20 cellular contexts compared by ENCODE assay signal in the genomic region with DNA sequence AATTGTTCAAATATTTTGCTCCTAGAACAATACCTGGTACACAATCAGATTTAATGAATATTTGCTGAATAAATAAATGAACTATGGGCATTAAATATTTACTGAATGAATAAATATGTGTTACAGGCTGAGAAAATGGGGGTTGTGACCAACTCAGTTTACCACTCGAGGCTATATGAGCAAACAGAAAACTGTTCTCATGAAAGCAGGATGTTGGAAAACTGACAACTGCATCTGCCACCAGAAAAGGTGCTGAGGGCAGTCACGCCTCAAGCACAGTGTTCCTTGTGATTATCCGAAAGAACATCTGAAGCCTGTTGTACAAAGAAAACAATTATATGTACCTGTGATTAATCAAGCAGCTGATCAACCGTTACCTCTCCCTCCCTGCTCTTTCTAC. TPM values are rescaled to one million over a fixed set of nuclear protein-coding genes. Genes with fewer than 3 reads are reported as not detected.
DNase-seq lines count a peak whose midpoint lies in the region; ATAC-seq and TF ChIP-seq lines count a peak whose summit lies in the region.
"Had no signal": no experiment of that assay in that cellular context is flagged by ENCODE, and none has a peak within 500 bp of the region (broad histone marks: within the 10 kb centered on the region; RNA-seq: fewer than 3 reads in every experiment).

No MANE protein-coding gene starts in this region.

- ATAC-seq in esophagus mucosa (peak; percentile 39), GM19455 (IDR thresholded peaks at IDR 0.05; ENCODE audit: unreplicated experiment) (no peak)
- ATAC-seq: naive thymus-derived CD8-positive, alpha-beta T cell had no signal

- DNase-seq in DMS153 treated with DMSO at 0.1 percent for 48 hours (lab: John Stamatoyannopoulos, UW; ENCODE audit: unreplicated experiment) (peak; percentile 90), NCI-H69 (lab: John Stamatoyannopoulos, UW) (peak; percentile 76), KG1 (lab: John Stamatoyannopoulos, UW) (no peak)
- no peak for DNase-seq in activated effector memory CD4-positive, alpha-beta T cell treated with anti-CD3 and anti-CD28 coated beads, Interleukin-2, amount 50 U/mL, for 16 hours
- DNase-seq: activated CD4-positive, alpha-beta T cell treated with anti-CD3 and anti-CD28 coated beads, Interleukin-2, amount 50 U/mL, for 1 hour; anterior cingulate cortex; cortex of kidney; HCEC 1CT; hypothalamus; left ventricle myocardium inferior; naive thymus-derived CD8-positive, alpha-beta T cell; NCI-H2227 treated with DMSO at 0.1 percent for 48 hours had no signal

- peak overlapping the region; percentile 75 for H3K27ac ChIP-seq in 22Rv1
- H3K27ac ChIP-seq: BLaER1 treated with 17β-estradiol and CSF1 and Interleukin-3, amounts not matched to agents 10 nM and 100 nM; left ventricle myocardium inferior had no signal

- no peak for TF ChIP-seq CTCF in 22Rv1 (IDR thresholded peaks at IDR 0.05)

RNA-seq across cellular contexts. Expression of a gene that starts 6.1 kb away (rescaled TPM):
- total RNA-seq in esophagus mucosa, result 1,054 TPM
- total RNA-seq: cardiac septum; left ventricle myocardium inferior; naive thymus-derived CD8-positive, alpha-beta T cell; osteoblast; RPMI7951 had no signal

RNA-seq across cellular contexts. Expression of a gene that starts 11.7 kb away (rescaled TPM):
- total RNA-seq in esophagus mucosa, result 0.68 TPM
- total RNA-seq: osteoblast, RPMI7951 had no signal

RNA-seq across cellular contexts. Expression of a gene that starts 36.2 kb away (rescaled TPM):
- total RNA-seq in esophagus mucosa, result 153 TPM
- total RNA-seq: cardiac septum; left ventricle myocardium inferior; mesothelial cell of epicardium; naive thymus-derived CD8-positive, alpha-beta T cell; osteoblast; RPMI7951 had no signal

RNA-seq across cellular contexts. Expression of a gene that starts 37.2 kb away (rescaled TPM):
- 5.3 TPM for total RNA-seq in esophagus mucosa

RNA-seq across cellular contexts. Expression of a gene that starts 44.6 kb away (rescaled TPM):
- 209 TPM for total RNA-seq in esophagus mucosa
- total RNA-seq: cardiac septum; left ventricle myocardium inferior; mesothelial cell of epicardium; naive thymus-derived CD8-positive, alpha-beta T cell; osteoblast; RPMI7951 had no signal

Comparison
In these comparisons a context has a peak if more than half of its experiments do, and no peak if none do; other contexts are left out.
1. DNase-seq: peak in DMS153 treated with DMSO at 0.1 percent for 48 hours (single experiment) and NCI-H69 (single experiment); none in KG1 (single experiment) and activated effector memory CD4-positive, alpha-beta T cell treated with anti-CD3 and anti-CD28 coated beads, Interleukin-2, amount 50 U/mL, for 16 hours (single experiment).